In genomic region chr11:11524436-11525038, GRCh38 we compare ENCODE assay signal across 15 cellular contexts.
"Had no signal": no experiment of that assay in that cellular context is flagged by ENCODE, and none has a peak within 500 bp of the region (broad histone marks: within the 10 kb centered on the region; RNA-seq: fewer than 3 reads in every experiment).

No MANE protein-coding gene starts in this region.

- ATAC-seq: activated CD4-positive, CD25-positive, alpha-beta regulatory T cell treated with anti-CD3 and anti-CD28 coated beads, Interleukin-2, amount 50 U/mL, for 24 hours; body of pancreas; natural killer cell treated with Interleukin-12 subunit alpha and Interleukin-12 subunit beta and Interleukin-15 and Interleukin-18, amount 100 ng/mL, for 72 hours; stimulated activated effector memory CD8-positive, alpha-beta T cell treated with anti-CD3 and anti-CD28 coated beads, Interleukin-12 subunit alpha, Interleukin-12 subunit beta, amount 100 ng/mL, for 72 hours had no signal

- H3K4me1 Mint-ChIP-seq: central memory CD8-positive, alpha-beta T cell; stimulated activated effector memory CD8-positive, alpha-beta T cell treated with anti-CD3 and anti-CD28 coated beads, Interleukin-12 subunit alpha, Interleukin-12 subunit beta, amount 100 ng/mL, for 72 hours had no signal

- H3K36me3 ChIP-seq: adrenal gland, thyroid gland had no signal

- H3K9me3 ChIP-seq: adrenal gland, body of pancreas, thyroid gland had no signal

- H3K9me3 Mint-ChIP-seq: activated naive CD4-positive, alpha-beta T cell treated with anti-CD3 and anti-CD28 coated beads for 36 hours; central memory CD8-positive, alpha-beta T cell; natural killer cell treated with Interleukin-12 subunit alpha and Interleukin-12 subunit beta and Interleukin-15 and Interleukin-18, amount 100 ng/mL, for 72 hours; stimulated activated effector memory CD8-positive, alpha-beta T cell treated with anti-CD3 and anti-CD28 coated beads, Interleukin-12 subunit alpha, Interleukin-12 subunit beta, amount 100 ng/mL, for 72 hours had no signal

- H3K4me1 ChIP-seq: adrenal gland, body of pancreas had no signal

- H3K27ac Mint-ChIP-seq: activated naive CD4-positive, alpha-beta T cell treated with anti-CD3 and anti-CD28 coated beads for 36 hours; natural killer cell treated with Interleukin-12 subunit alpha and Interleukin-12 subunit beta and Interleukin-15 and Interleukin-18, amount 100 ng/mL, for 72 hours; stimulated activated effector memory CD8-positive, alpha-beta T cell treated with anti-CD3 and anti-CD28 coated beads, Interleukin-12 subunit alpha, Interleukin-12 subunit beta, amount 100 ng/mL, for 72 hours had no signal

- DNase-seq: activated CD4-positive, alpha-beta T cell treated with anti-CD3 and anti-CD28 coated beads, Interleukin-2, amount 50 U/mL, for 1 hour; activated CD8-positive, alpha-beta memory T cell treated with anti-CD3 and anti-CD28 coated beads for 24 hours; activated naive CD4-positive, alpha-beta T cell treated with anti-CD3 and anti-CD28 coated beads for 36 hours; adrenal gland; body of pancreas; effector CD8-positive, alpha-beta T cell; kidney glomerular epithelial cell; posterior cingulate gyrus; retina; T-helper 9 cell; thyroid gland had no signal

- H3K36me3 Mint-ChIP-seq: natural killer cell treated with Interleukin-12 subunit alpha and Interleukin-12 subunit beta and Interleukin-15 and Interleukin-18, amount 100 ng/mL, for 72 hours; stimulated activated effector memory CD8-positive, alpha-beta T cell treated with anti-CD3 and anti-CD28 coated beads, Interleukin-12 subunit alpha, Interleukin-12 subunit beta, amount 100 ng/mL, for 72 hours had no signal

- H3K27me3 ChIP-seq: adrenal gland, body of pancreas, thyroid gland had no signal

- H3K4me3 Mint-ChIP-seq: activated naive CD4-positive, alpha-beta T cell treated with anti-CD3 and anti-CD28 coated beads for 36 hours; central memory CD8-positive, alpha-beta T cell; natural killer cell treated with Interleukin-12 subunit alpha and Interleukin-12 subunit beta and Interleukin-15 and Interleukin-18, amount 100 ng/mL, for 72 hours; stimulated activated effector memory CD8-positive, alpha-beta T cell treated with anti-CD3 and anti-CD28 coated beads, Interleukin-12 subunit alpha, Interleukin-12 subunit beta, amount 100 ng/mL, for 72 hours had no signal

- H3K27ac ChIP-seq: adrenal gland, body of pancreas, thyroid gland had no signal

- H3K4me3 ChIP-seq: adrenal gland, body of pancreas, thyroid gland had no signal
